In the genomic region with DNA sequence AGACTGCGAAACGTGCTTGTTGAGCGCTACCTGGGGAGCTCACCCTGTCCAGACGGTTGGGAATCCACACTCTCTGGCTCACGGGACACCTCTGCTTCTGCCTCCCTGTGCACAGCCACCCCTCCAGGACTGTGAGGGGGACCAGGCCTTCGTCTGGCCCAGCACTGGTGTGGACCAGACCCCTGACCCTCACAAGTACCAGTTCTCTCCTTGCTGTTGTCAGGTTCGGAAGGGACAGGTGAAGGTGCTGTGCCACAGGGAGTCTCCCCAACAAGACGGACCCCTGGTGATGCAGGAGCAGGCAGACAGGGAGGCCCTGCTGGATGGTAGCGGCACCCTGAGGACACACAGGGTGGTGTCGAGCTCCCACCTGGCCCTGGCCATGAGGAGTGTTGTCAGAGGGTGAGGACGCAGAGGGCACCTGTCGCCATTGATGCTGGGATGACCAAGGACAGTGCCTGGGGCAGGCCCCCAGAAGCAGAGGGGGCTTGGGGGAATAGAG, we compare ENCODE assay signal across 19 cellular contexts. TPM values are rescaled to one million over a fixed set of nuclear protein-coding genes. Genes with fewer than 3 reads are reported as not detected.
DNase-seq lines count a peak whose midpoint lies in the region; ATAC-seq and TF ChIP-seq lines count a peak whose summit lies in the region.
"Had no signal": no experiment of that assay in that cellular context is flagged by ENCODE, and none has a peak within 500 bp of the region (broad histone marks: within the 10 kb centered on the region; RNA-seq: fewer than 3 reads in every experiment).

No MANE protein-coding gene starts in this region.

- no peak overlapping the region for H3K4me3 ChIP-seq in coronary artery

- ATAC-seq in HG03457 (IDR thresholded peaks at IDR 0.05; ENCODE audit: unreplicated experiment) (no peak), HG03520 (IDR thresholded peaks at IDR 0.05; ENCODE audit: unreplicated experiment) (no peak)
- ATAC-seq: activated T-cell treated with anti-CD3 and anti-CD28 coated beads, Interleukin-2, amount 50 U/mL, for 72 hours; HCT116 had no signal

- H3K4me1 Mint-ChIP-seq in osteocyte (ENCODE audit: unreplicated experiment), result no peaks in the 10 kb centered on the region
- H3K4me1 Mint-ChIP-seq: nephron had no signal

- peaks cover 5% of the 10 kb centered on the region for H3K9me3 Mint-ChIP-seq in osteocyte (ENCODE audit: unreplicated experiment)
- H3K9me3 Mint-ChIP-seq: activated T-cell treated with anti-CD3 and anti-CD28 coated beads, Interleukin-2, amount 50 U/mL, for 72 hours had no signal

- DNase-seq in stimulated activated CD4-positive, alpha-beta T cell treated with anti-CD3 and anti-CD28 coated beads, Interleukin-4, amount 100 ng/mL, for 24 hours, result peak; percentile 2
- DNase-seq in stimulated activated CD4-positive, alpha-beta T cell treated with anti-CD3 and anti-CD28 coated beads, Interleukin-2, amount 100 ng/mL, for 24 hours, result no peak
- DNase-seq in coronary artery (ENCODE audit: low spot score) (peak; percentile 60), osteocyte (ENCODE audit: extremely low spot score, unreplicated experiment) (peak; percentile 69), DMS153 (lab: John Stamatoyannopoulos, UW) (no peak)
- DNase-seq: activated CD4-positive, alpha-beta T cell treated with anti-CD3 and anti-CD28 coated beads, Interleukin-2, amount 50 U/mL, for 4 hours; activated T-cell treated with anti-CD3 and anti-CD28 coated beads, Interleukin-2, amount 50 U/mL, for 72 hours; amniotic stem cell; BE2C; MM.1S; NCI-H187 treated with DMSO at 0.1 percent for 48 hours; SIG-M5; substantia nigra; T1000 had no signal

- no peak overlapping the region for H3K27ac Mint-ChIP-seq in osteocyte (ENCODE audit: unreplicated experiment)
- H3K27ac Mint-ChIP-seq: activated T-cell treated with anti-CD3 and anti-CD28 coated beads, Interleukin-2, amount 50 U/mL, for 72 hours; nephron had no signal

- H3K27ac ChIP-seq in coronary artery, result no peak overlapping the region
- H3K27ac ChIP-seq: epithelial cell of prostate had no signal

- no peaks in the 10 kb centered on the region for H3K36me3 Mint-ChIP-seq in osteocyte (ENCODE audit: unreplicated experiment)

- no peak for TF ChIP-seq CTCF in coronary artery (IDR thresholded peaks at IDR 0.05)
- no peak for TF ChIP-seq CTCF in osteocyte (IDR thresholded peaks at IDR 0.05)

- peaks cover 10% of the 10 kb centered on the region for H3K27me3 Mint-ChIP-seq in osteocyte (ENCODE audit: unreplicated experiment)

- H3K4me3 Mint-ChIP-seq in osteocyte (ENCODE audit: unreplicated experiment), result no peak overlapping the region
- H3K4me3 Mint-ChIP-seq: activated T-cell treated with anti-CD3 and anti-CD28 coated beads, Interleukin-2, amount 50 U/mL, for 72 hours; nephron had no signal

RNA-seq across cellular contexts. Expression of gene RASGEF1A, which starts 15.2 kb away (rescaled TPM):
- total RNA-seq in osteocyte, result not detected in 2 replicates

Comparison
In these comparisons a context has a peak if more than half of its experiments do, and no peak if none do; other contexts are left out.
1. DNase-seq: peak in stimulated activated CD4-positive, alpha-beta T cell treated with anti-CD3 and anti-CD28 coated beads, Interleukin-4, amount 100 ng/mL, for 24 hours (single experiment), coronary artery (single experiment) and osteocyte (single experiment); none in stimulated activated CD4-positive, alpha-beta T cell treated with anti-CD3 and anti-CD28 coated beads, Interleukin-2, amount 100 ng/mL, for 24 hours (0 of 2) and DMS153 (single experiment).